In the genomic region with DNA sequence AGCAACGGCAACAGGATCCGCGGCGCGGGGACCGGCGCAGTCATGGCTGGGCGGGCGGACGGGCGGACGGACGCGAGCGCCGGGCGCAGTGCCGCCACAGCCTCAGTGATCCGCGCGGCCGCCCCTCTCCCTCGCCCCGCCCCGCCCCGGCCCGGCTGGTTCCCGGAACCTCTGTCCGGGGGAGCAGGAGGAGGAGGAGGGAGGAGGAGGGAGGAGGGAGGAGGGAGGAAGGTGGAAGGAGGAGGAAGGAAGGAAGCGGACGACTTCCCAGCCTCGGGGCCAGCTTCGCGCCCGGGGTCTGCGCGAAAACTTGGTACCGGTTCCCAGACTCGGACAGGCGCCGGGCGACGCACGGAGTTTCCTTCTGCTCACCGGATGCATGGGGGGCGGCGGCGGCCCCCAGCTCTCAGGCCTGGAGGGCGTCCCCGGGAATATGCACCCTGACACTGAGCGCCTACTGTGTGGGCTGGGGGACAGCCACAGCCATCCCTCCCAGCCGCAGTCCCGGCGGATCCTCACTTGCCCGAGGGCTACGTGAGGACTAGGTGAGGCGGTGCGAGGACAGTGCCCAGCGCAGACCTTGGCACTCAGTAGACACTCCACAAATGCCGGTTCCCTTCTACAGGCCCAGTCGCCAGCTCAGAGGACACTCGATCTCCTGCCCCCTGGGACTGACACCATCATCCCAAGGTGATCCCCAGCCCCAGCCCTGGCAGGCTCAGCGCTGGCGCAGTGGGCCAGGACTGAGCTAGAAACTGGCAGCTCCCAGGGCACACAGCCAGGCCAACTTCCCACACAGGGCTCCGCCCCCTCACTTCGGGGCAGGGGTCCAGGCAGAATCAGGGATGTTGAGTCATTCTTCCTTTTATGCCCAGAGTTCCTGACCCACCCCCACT, we compare ENCODE assay signal across 8 cellular contexts. TPM values are rescaled to one million over a fixed set of nuclear protein-coding genes. Genes with fewer than 3 reads are reported as not detected.
DNase-seq lines count a peak whose midpoint lies in the region; ATAC-seq lines count a peak whose summit lies in the region.

Gene SHISA5, minus strand, starts transcription at position 124 of the 896 bp plus-strand sequence. Its CDS starts 80 bp downstream, at position 44.

- peak within 1 kb of the TSS; percentile 91 for H3K27ac ChIP-seq in cingulate gyrus (ENCODE audit: low read depth, low read length)

- H3K36me3 Mint-ChIP-seq in IgD-negative memory B cell, result no peaks in the 10 kb centered on the region

- peaks cover 0 to 8% (median 7%) of the 10 kb centered on the region in 3 donors for H3K4me1 Mint-ChIP-seq in IgD-negative memory B cell

- H3K27me3 Mint-ChIP-seq in IgD-negative memory B cell, result peaks cover 2% of the 10 kb centered on the region

- H3K9me3 Mint-ChIP-seq in IgD-negative memory B cell, result no peaks in the 10 kb centered on the region

- DNase-seq in GDM1 (lab: John Stamatoyannopoulos, UW) (peak; percentile 22), kidney glomerular epithelial cell (lab: John Stamatoyannopoulos, UW) (peak; percentile 33)
- peak; percentile 34 for DNase-seq in activated CD4-positive, alpha-beta T cell treated with anti-CD3 and anti-CD28 coated beads for 1 hour
- DNase-seq in stimulated activated CD4-positive, alpha-beta T cell treated with anti-CD3 and anti-CD28 coated beads, Interleukin-15, amount 100 ng/mL, for 24 hours, result peak; percentile 77

- peak within 1 kb of the TSS in 2 of 3 donors; percentile 63 to 85 for H3K27ac Mint-ChIP-seq in IgD-negative memory B cell

- peak within 1 kb of the TSS; percentile 78 to 89 (median 84) for H3K4me3 Mint-ChIP-seq in IgD-negative memory B cell

- ATAC-seq in GM21737 (IDR thresholded peaks at IDR 0.05; ENCODE audit: unreplicated experiment) (no peak), HG02870 (IDR thresholded peaks at IDR 0.05; ENCODE audit: unreplicated experiment) (no peak)

RNA-seq across cellular contexts. Expression of gene SHISA5, which starts in this region (rescaled TPM):
- 307 TPM for polyA plus RNA-seq in IgD-negative memory B cell

Comparison
In these comparisons a context has a peak if more than half of its experiments do, and no peak if none do; other contexts are left out.
1. DNase-seq: peak in every context shown above with its lines; median percentile 77 in stimulated activated CD4-positive, alpha-beta T cell treated with anti-CD3 and anti-CD28 coated beads, Interleukin-15, amount 100 ng/mL, for 24 hours; 34 in activated CD4-positive, alpha-beta T cell treated with anti-CD3 and anti-CD28 coated beads for 1 hour; 33 in kidney glomerular epithelial cell; 22 in GDM1.